8 cellular contexts compared by ENCODE assay signal in genomic region chr13:49214917-49215376, GRCh38. TPM values are rescaled to one million over a fixed set of nuclear protein-coding genes. Genes with fewer than 3 reads are reported as not detected.
DNase-seq lines count a peak whose midpoint lies in the region; ATAC-seq and TF ChIP-seq lines count a peak whose summit lies in the region.

No MANE protein-coding gene starts in this region.

- H3K4me1 ChIP-seq in CD4-positive, CD25-positive, alpha-beta regulatory T cell (ENCODE audit: control insufficient read depth, insufficient read depth, low read length, poor library complexity, severe bottlenecking), result peaks cover 13% of the 10 kb centered on the region
- H3K4me1 ChIP-seq in upper lobe of right lung, result no peaks in the 10 kb centered on the region

- H3K36me3 Mint-ChIP-seq in CD4-positive, CD25-positive, alpha-beta regulatory T cell, result peaks cover 6% of the 10 kb centered on the region
- peaks cover 12% of the 10 kb centered on the region for H3K36me3 Mint-ChIP-seq in activated CD8-positive, alpha-beta memory T cell treated with anti-CD3 and anti-CD28 coated beads, Interleukin-2, amount 10 ng/mL, durations not matched to agents 7 days and 5 days

- no peak for TF ChIP-seq CTCF in upper lobe of right lung (IDR thresholded peaks at IDR 0.05)

- intact Hi-C loops in upper lobe of right lung (cut with DNase I), result no loop called here

- peaks cover 0 to 36% (median 17%) of the 10 kb centered on the region in 4 donors for H3K4me1 Mint-ChIP-seq in CD4-positive, CD25-positive, alpha-beta regulatory T cell
- peaks cover 15% of the 10 kb centered on the region for H3K4me1 Mint-ChIP-seq in activated CD8-positive, alpha-beta memory T cell treated with anti-CD3 and anti-CD28 coated beads, Interleukin-2, amount 10 ng/mL, durations not matched to agents 7 days and 5 days

- H3K27ac Mint-ChIP-seq in CD4-positive, CD25-positive, alpha-beta regulatory T cell, result peak overlapping the region; percentile 71 to 84 (median 72)
- H3K27ac Mint-ChIP-seq in activated CD8-positive, alpha-beta memory T cell treated with anti-CD3 and anti-CD28 coated beads, Interleukin-2, amount 10 ng/mL, durations not matched to agents 7 days and 5 days, result peak overlapping the region; percentile 53

- peaks cover 33% of the 10 kb centered on the region for H3K27me3 Mint-ChIP-seq in CD4-positive, CD25-positive, alpha-beta regulatory T cell
- peaks cover 24% of the 10 kb centered on the region for H3K27me3 Mint-ChIP-seq in activated CD8-positive, alpha-beta memory T cell treated with anti-CD3 and anti-CD28 coated beads, Interleukin-2, amount 10 ng/mL, durations not matched to agents 7 days and 5 days

- peak; percentile 85 to 87 for ATAC-seq in CD4-positive, CD25-positive, alpha-beta regulatory T cell (ENCODE audit: low read depth in 2 of 2)
- peak; percentile 61 for ATAC-seq in GM19324 (IDR thresholded peaks at IDR 0.05; ENCODE audit: low FRiP score, unreplicated experiment)
- peak; percentile 67 for ATAC-seq in activated CD8-positive, alpha-beta memory T cell treated with anti-CD3 and anti-CD28 coated beads, Interleukin-2, amount 10 ng/mL, durations not matched to agents 7 days and 5 days
- peak; percentile 85 for ATAC-seq in upper lobe of right lung
- no peak for ATAC-seq in GM18873 (IDR thresholded peaks at IDR 0.05; ENCODE audit: low FRiP score, unreplicated experiment)

- H3K4me3 ChIP-seq in CD4-positive, CD25-positive, alpha-beta regulatory T cell (ENCODE audit: low read depth, low read length), result no peak overlapping the region
- no peak overlapping the region for H3K4me3 ChIP-seq in upper lobe of right lung

- H3K9me3 Mint-ChIP-seq in CD4-positive, CD25-positive, alpha-beta regulatory T cell, result peaks cover 0 to 9% (median 0%) of the 10 kb centered on the region in 7 donors
- no peaks in the 10 kb centered on the region for H3K9me3 Mint-ChIP-seq in activated CD8-positive, alpha-beta memory T cell treated with anti-CD3 and anti-CD28 coated beads, Interleukin-2, amount 10 ng/mL, durations not matched to agents 7 days and 5 days (ENCODE audit: low read depth)

- H3K27ac ChIP-seq in CD4-positive, CD25-positive, alpha-beta regulatory T cell (ENCODE audit: insufficient read depth, low read length, poor library complexity, severe bottlenecking), result no peak overlapping the region
- no peak overlapping the region for H3K27ac ChIP-seq in upper lobe of right lung

- peaks cover 9% of the 10 kb centered on the region for H3K27me3 ChIP-seq in CD4-positive, CD25-positive, alpha-beta regulatory T cell (ENCODE audit: control insufficient read depth, insufficient read depth, low read length)
- H3K27me3 ChIP-seq in upper lobe of right lung, result peaks cover 19% of the 10 kb centered on the region

- peak overlapping the region in 2 of 4 donors; percentile 15 to 45 for H3K4me3 Mint-ChIP-seq in CD4-positive, CD25-positive, alpha-beta regulatory T cell
- H3K4me3 Mint-ChIP-seq in activated CD8-positive, alpha-beta memory T cell treated with anti-CD3 and anti-CD28 coated beads, Interleukin-2, amount 10 ng/mL, durations not matched to agents 7 days and 5 days, result no peak overlapping the region

- DNase-seq in CD4-positive, CD25-positive, alpha-beta regulatory T cell, result peak in 2 of 3 donors; percentile 41 to 88
- DNase-seq in M059J (ENCODE audit: low read depth) (peak; percentile 13), iPS-NIHi7 (ENCODE audit: extremely low spot score) (peak; percentile 63), upper lobe of right lung (peak; percentile 71), HCEC 1CT (no peak)
- DNase-seq in activated CD8-positive, alpha-beta memory T cell treated with anti-CD3 and anti-CD28 coated beads, Interleukin-2, amount 10 ng/mL, durations not matched to agents 7 days and 5 days, result peak; percentile 65

- no peaks in the 10 kb centered on the region for H3K36me3 ChIP-seq in CD4-positive, CD25-positive, alpha-beta regulatory T cell (ENCODE audit: control insufficient read depth, insufficient read depth, low read length)
- no peaks in the 10 kb centered on the region for H3K36me3 ChIP-seq in upper lobe of right lung

- CTCF ChIA-PET in activated CD8-positive, alpha-beta memory T cell treated with anti-CD3 and anti-CD28 coated beads, Interleukin-2, amount 10 ng/mL, durations not matched to agents 7 days and 5 days (lab: Charles Lee), result interaction anchor here (0.6 to 1.5 kb wide), 5 partner anchors 11 to 74 kb away, joined by 3 to 5 read pairs (median 3); no protein-coding TSS in a partner anchor

- no peaks in the 10 kb centered on the region for H3K9me3 ChIP-seq in CD4-positive, CD25-positive, alpha-beta regulatory T cell (ENCODE audit: control insufficient read depth in 2 of 2, low read length in 2 of 2)
- no peaks in the 10 kb centered on the region for H3K9me3 ChIP-seq in upper lobe of right lung

RNA-seq across cellular contexts. Expression of gene MLNR, which starts 5.2 kb away (rescaled TPM):
- not detected for total RNA-seq in CD4-positive, CD25-positive, alpha-beta regulatory T cell
- polyA plus RNA-seq in CD4-positive, CD25-positive, alpha-beta regulatory T cell, result not detected
- total RNA-seq in M059J (2014; rRNA removed; shearing (Covaris generic)), result not detected in 2 replicates
- total RNA-seq in activated CD8-positive, alpha-beta memory T cell treated with anti-CD3 and anti-CD28 coated beads, Interleukin-2, amount 10 ng/mL, durations not matched to agents 7 days and 5 days, result not detected
- total RNA-seq in upper lobe of right lung, result not detected

RNA-seq across cellular contexts. Expression of gene CDADC1, which starts 32.8 kb away (rescaled TPM):
- 16.7 TPM for total RNA-seq in CD4-positive, CD25-positive, alpha-beta regulatory T cell
- 10 to 100 TPM in 3 of 4 donors, 1 to 10 TPM in 1; 8.7 to 11.0 (median 10.5) TPM for polyA plus RNA-seq in CD4-positive, CD25-positive, alpha-beta regulatory T cell
- 5.7 and 6.0 TPM in 2 replicates for total RNA-seq in M059J (2014; rRNA removed; shearing (Covaris generic))
- total RNA-seq in activated CD8-positive, alpha-beta memory T cell treated with anti-CD3 and anti-CD28 coated beads, Interleukin-2, amount 10 ng/mL, durations not matched to agents 7 days and 5 days, result 10 to 100 TPM; 12.4 to 14.8 TPM
- total RNA-seq in upper lobe of right lung, result 13.8 TPM
